ENCODE assay signal across 8 cellular contexts in genomic region chr22:48441553-48441850, GRCh38.
"Had no signal": no experiment of that assay in that cellular context is flagged by ENCODE, and none has a peak within 500 bp of the region (broad histone marks: within the 10 kb centered on the region; RNA-seq: fewer than 3 reads in every experiment).

No MANE protein-coding gene starts in this region.

- H3K27ac Mint-ChIP-seq: HFFc6 had no signal

- H3K4me1 ChIP-seq: HAP-1 had no signal

- H3K36me3 ChIP-seq: HAP-1 had no signal

- H3K27ac ChIP-seq: GM23248 had no signal

- ATAC-seq: HCT116, K562 had no signal

- DNase-seq: GM23248, H7, HFFc6, IMR-90, KG1 had no signal

- H3K4me3 Mint-ChIP-seq: HFFc6 had no signal

- H3K9me3 ChIP-seq: HAP-1 had no signal

- H3K4me3 ChIP-seq: GM23248, HAP-1, K562 had no signal
